1 cellular context compared by ENCODE assay signal in genomic region chr17:75524971-75525805, GRCh38.
TF ChIP-seq lines count a peak whose summit lies in the region.

LLGL2 (plus strand) TSS chr17:75525697; CDS start chr17:75543427, 17,730 bp downstream.

TF ChIP-seq in K562, 482 proteins besides CTCF, POLR2A, EP300 and RAD21 (continued from another document and continues in another):
- TF ChIP-seq ZNF609 (CRISPR knock-in tag; IDR thresholded peaks at IDR 0.05; ENCODE audit: borderline replicate concordance) (no peak), VEZF1 (CRISPR knock-in tag; IDR thresholded peaks at IDR 0.05) (peak; percentile 96), ZNF644 (tag; IDR thresholded peaks at IDR 0.05; ENCODE audit: low read depth) (no peak), ZNF24 (IDR thresholded peaks at IDR 0.05) (no peak), ZEB2 (IDR thresholded peaks at IDR 0.05) (peak; percentile 94), SP1 (CRISPR knock-in tag; IDR thresholded peaks at IDR 0.05) (no peak), CCNT2 (IDR thresholded peaks at IDR 0.05; ENCODE audit: borderline replicate concordance, extremely low read depth, insufficient read length, low read depth, low read length) (peak; percentile 59), CREB1 (IDR thresholded peaks at IDR 0.05) (peak; percentile 41; the same call in 1 of the 2 replicates), CREB1 (CRISPR knock-in tag; IDR thresholded peaks at IDR 0.05) (no peak), REST (CRISPR knock-in tag; IDR thresholded peaks at IDR 0.05; ENCODE audit: low read depth) (peak; percentile 65; the same call in 1 of the 2 replicates), HNRNPL (IDR thresholded peaks at IDR 0.05; ENCODE audit: low read depth, low read length) (peak; percentile 75; the same call in 1 of the 2 replicates), TRIM24 (IDR thresholded peaks at IDR 0.05) (peak in 1 of 2 experiments; percentile 16; a peak in 1 of 4 replicates), ETS1 (conservative IDR thresholded peaks at IDR 0.05; ENCODE audit: control insufficient read depth, low read depth, low read length) (peak; percentile 64; the same call in 1 of the 2 replicates), KDM2B (CRISPR knock-in tag; IDR thresholded peaks at IDR 0.05) (peak; percentile 56; the same call in 1 of the 2 replicates), SIN3A (IDR thresholded peaks at IDR 0.05; ENCODE audit: borderline replicate concordance in 2 of 2, control insufficient read depth in 1 of 2, low read depth in 2 of 2, low read length in 2 of 2) (peak; percentile 49 to 60; a peak in 2 of 4 replicates), CREM (IDR thresholded peaks at IDR 0.05; ENCODE audit: low read depth) (peak; percentile 66; the same call in 1 of the 2 replicates), FOSL1 (tag; conservative IDR thresholded peaks at IDR 0.05) (0 out of 2 replicates have a peak, but pooled peaks have one; percentile 23), SUPT5H (IDR thresholded peaks at IDR 0.05) (0 out of 2 replicates have a peak, but pooled peaks have one; percentile 44), FOXK1 (CRISPR knock-in tag; IDR thresholded peaks at IDR 0.05; ENCODE audit: borderline replicate concordance) (no peak), L3MBTL2 (IDR thresholded peaks at IDR 0.05) (peak; percentile 63; the same call in 1 of the 2 replicates), PHF20 (IDR thresholded peaks at IDR 0.05; ENCODE audit: partially characterized antibody) (peak; percentile 46), E2F6 (IDR thresholded peaks at IDR 0.05; ENCODE audit: borderline replicate concordance in 1 of 2, extremely low read depth in 1 of 2, insufficient read depth in 1 of 2, insufficient read length in 1 of 2, low read depth in 1 of 2, low read length in 1 of 2, poor library complexity in 1 of 2, severe bottlenecking in 1 of 2) (peak; percentile 35 to 84), SMAD4 (CRISPR knock-in tag; conservative IDR thresholded peaks at IDR 0.05) (peak; percentile 72), GMEB1 (CRISPR knock-in tag; IDR thresholded peaks at IDR 0.05) (0 out of 2 replicates have a peak, but pooled peaks have one; percentile 32), PHF8 (IDR thresholded peaks at IDR 0.05; ENCODE audit: borderline replicate concordance, low read length) (peak; percentile 39; the same call in 1 of the 2 replicates), SREBF1 (IDR thresholded peaks at IDR 0.05; ENCODE audit: borderline replicate concordance, low read depth, low read length) (no peak), HCFC1 (IDR thresholded peaks at IDR 0.05; ENCODE audit: low read depth, low read length) (peak; percentile 47), NKRF (IDR thresholded peaks at IDR 0.05; ENCODE audit: borderline replicate concordance) (peak; percentile 54; the same call in 1 of the 2 replicates), ARID4B (CRISPR knock-in tag; IDR thresholded peaks at IDR 0.05) (peak; percentile 29; the same call in 1 of the 2 replicates), HDAC1 (IDR thresholded peaks at IDR 0.05) (peak in 1 of 2 experiments; percentile 81; a peak in 2 of 4 replicates), MYC (IDR thresholded peaks at IDR 0.05; ENCODE audit: low read depth, low read length) (peak; percentile 47; the same call in 1 of the 2 replicates), MYC (CRISPR knock-in tag; IDR thresholded peaks at IDR 0.05; ENCODE audit: borderline replicate concordance, low read depth) (no peak)
